Comparison of ENCODE assay signal across 15 cellular contexts in genomic region chr2:95393901-95394300, GRCh38. TPM values are rescaled to one million over a fixed set of nuclear protein-coding genes. Genes with fewer than 3 reads are reported as not detected.
DNase-seq lines count a peak whose midpoint lies in the region; ATAC-seq and TF ChIP-seq lines count a peak whose summit lies in the region.
"Had no signal": no experiment of that assay in that cellular context is flagged by ENCODE, and none has a peak within 500 bp of the region (broad histone marks: within the 10 kb centered on the region; RNA-seq: fewer than 3 reads in every experiment).

No MANE protein-coding gene starts in this region.

- H3K36me3 Mint-ChIP-seq in neural crest cell (ENCODE audit: low read depth) = no peaks in the 10 kb centered on the region

- no peak for TF ChIP-seq EP300 in stomach (IDR thresholded peaks at IDR 0.05)

- H3K9me3 Mint-ChIP-seq in neural crest cell = peaks cover 4% of the 10 kb centered on the region
- H3K9me3 Mint-ChIP-seq: CD4-positive, alpha-beta T cell; H9 had no signal

- peaks cover 0 to 2% (median 0%) of the 10 kb centered on the region in 3 donors for H3K27me3 ChIP-seq in stomach

- H3K36me3 ChIP-seq in stomach = no peaks in the 10 kb centered on the region

- no peak for TF ChIP-seq POLR2A in stomach (IDR thresholded peaks at IDR 0.05)

- DNase-seq in G401 (ENCODE audit: low spot score) (peak; percentile 60), cerebellum (ENCODE audit: low spot score) (peak; percentile 50), left lobe of liver (ENCODE audit: low spot score) (peak; percentile 83), neural crest cell (ENCODE audit: low read depth, low spot score) (no peak), NCI-H146 (lab: John Stamatoyannopoulos, UW) (no peak), stomach (no peak)
- DNase-seq: ACHN; AML-193; Caco-2; CD4-positive, alpha-beta T cell; GF-D8; H9 had no signal

- intact Hi-C loops in stomach (cut with DNase I; ENCODE audit: low total_unique reads) = no loop called here

- no peaks in the 10 kb centered on the region for H3K27me3 Mint-ChIP-seq in neural crest cell (ENCODE audit: low read depth)
- H3K27me3 Mint-ChIP-seq: CD4-positive, alpha-beta T cell had no signal

- H3K9me3 ChIP-seq in stomach = no peaks in the 10 kb centered on the region
- H3K9me3 ChIP-seq: Caco-2 had no signal

- no peak overlapping the region for H3K27ac ChIP-seq in stomach
- H3K27ac ChIP-seq: C4-2B had no signal

- 88 to 96% (median 89%) methylated on average over 6 of the region's 6 CpGs for WGBS in stomach, 5 donors

- peak; percentile 6 for ATAC-seq in left lobe of liver
- ATAC-seq in GM18861 (IDR thresholded peaks at IDR 0.05; ENCODE audit: unreplicated experiment) = no peak
- no peak for ATAC-seq in GM18858 (IDR thresholded peaks at IDR 0.05; ENCODE audit: unreplicated experiment)

- peaks cover 5 to 22% (median 13%) of the 10 kb centered on the region in 4 donors for H3K4me1 ChIP-seq in stomach

- no peak overlapping the region for H3K4me3 Mint-ChIP-seq in neural crest cell
- H3K4me3 Mint-ChIP-seq: CD4-positive, alpha-beta T cell; H9 had no signal

- H3K4me1 Mint-ChIP-seq in neural crest cell = peaks cover 8% of the 10 kb centered on the region

- peak overlapping the region; percentile 19 for H3K27ac Mint-ChIP-seq in neural crest cell (ENCODE audit: unreplicated experiment)
- H3K27ac Mint-ChIP-seq: CD4-positive, alpha-beta T cell had no signal

- no peak overlapping the region for H3K4me3 ChIP-seq in stomach

- in situ Hi-C loops in G401 (cut with HindIII; ENCODE audit: low sequenced_read_pairs) = no loop called here

- no peak for TF ChIP-seq CTCF in neural crest cell (conservative IDR thresholded peaks at IDR 0.05)
- TF ChIP-seq CTCF in stomach (IDR thresholded peaks at IDR 0.05) = no peak

RNA-seq across cellular contexts. Expression of gene FAHD2A, which starts 8.6 kb away (rescaled TPM):
- 50.9 and 65.5 TPM in 2 replicates for total RNA-seq in G401 (2014; rRNA removed; shearing (Covaris generic))
- 31.4 TPM for total RNA-seq in cerebellum
- total RNA-seq in left lobe of liver = 75.2 TPM
- total RNA-seq in neural crest cell = 37.7 and 42.2 TPM in 2 replicates
- total RNA-seq in stomach = 10 to 100 TPM; 11.7 to 40.7 (median 14.3) TPM
- polyA plus RNA-seq in stomach = 10 to 100 TPM; 26.2 to 31.1 (median 26.6) TPM

Comparison
In these comparisons a context has a peak if more than half of its experiments do, and no peak if none do; other contexts are left out.
1. DNase-seq: peak in G401 (single experiment), cerebellum (single experiment) and left lobe of liver (single experiment); none in neural crest cell (single experiment), NCI-H146 (single experiment) and stomach (single experiment).